In the genomic region with DNA sequence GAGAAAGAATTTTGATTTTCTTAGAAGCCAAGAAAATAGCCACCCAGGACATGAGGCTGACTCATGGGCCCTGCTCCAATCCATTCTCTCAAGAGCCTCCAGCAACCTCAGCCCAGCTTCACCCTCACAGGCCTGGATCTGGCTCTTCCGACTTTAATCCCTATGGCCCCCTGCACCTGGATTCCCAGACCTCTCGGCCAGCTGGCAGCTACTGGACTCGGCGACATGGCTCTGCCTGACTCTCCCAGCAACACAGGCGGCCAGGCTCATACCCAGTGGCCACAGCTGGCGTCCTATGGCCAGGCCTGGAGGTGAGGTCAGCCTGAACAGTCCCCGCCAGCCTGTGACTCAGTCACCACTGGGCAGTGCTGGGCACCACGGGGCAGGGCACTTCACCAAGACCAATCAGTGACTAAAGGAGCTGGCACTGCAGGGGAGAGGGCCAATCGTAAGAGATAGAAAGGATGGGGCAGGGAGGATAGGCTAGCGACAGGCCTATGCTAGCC, we compare ENCODE assay signal across 17 cellular contexts. TPM values are rescaled to one million over a fixed set of nuclear protein-coding genes. Genes with fewer than 3 reads are reported as not detected.
A peak's percentile ranks its signal among the peaks of the same experiment; 100 is the strongest.
DNase-seq lines count a peak whose midpoint lies in the region; ATAC-seq, FAIRE-seq and TF ChIP-seq lines count a peak whose summit lies in the region.
"Had no signal": no experiment of that assay in that cellular context is flagged by ENCODE, and none has a peak within 500 bp of the region (broad histone marks: within the 10 kb centered on the region; RNA-seq: fewer than 3 reads in every experiment).

No MANE protein-coding gene starts in this region.

- FAIRE-seq in K562 (lab: Jason Lieb, UNC): no peak

- H3K36me3 ChIP-seq in K562 (ENCODE audit: control insufficient read depth, insufficient read depth, low read length) (no peaks in the 10 kb centered on the region), transverse colon (no peaks in the 10 kb centered on the region)
- H3K36me3 ChIP-seq: lower lobe of right lung had no signal

- 0 out of 2 replicates have a peak overlapping the region, but pooled peaks have one; percentile 7 for H2AFZ ChIP-seq in K562 (ENCODE audit: low read depth, low read length)
- H2AFZ ChIP-seq: hepatocyte, parathyroid adenoma had no signal

- H3K9me3 ChIP-seq in K562 (replicated peaks; ENCODE audit: control insufficient read depth, insufficient read depth, low read depth, low read length): no peaks in the 10 kb centered on the region; the same call in 1 of the 2 replicates
- H3K9me3 ChIP-seq in transverse colon: peaks cover 3 to 7% of the 10 kb centered on the region in 2 donors
- H3K9me3 ChIP-seq: lower lobe of right lung had no signal

- CTCF ChIA-PET in K562 (lab: Yijun Ruan, JAX; ENCODE audit: low intra/inter-chr PET ratio): no interaction called here

- H3K27ac ChIP-seq in K562 (ENCODE audit: extremely low read depth, low read depth, low read length): no peak overlapping the region
- H3K27ac ChIP-seq in transverse colon: no peak overlapping the region
- H3K27ac ChIP-seq: hepatocyte, lower lobe of right lung, parathyroid adenoma had no signal

- intact Hi-C loops in K562 (cut with micrococcal nuclease) (no loop called here), transverse colon (cut with DNase I; ENCODE audit: low total_unique reads) (no loop called here)

- H4K20me1 ChIP-seq in K562 (replicated peaks; ENCODE audit: control insufficient read depth, insufficient read depth, low read length): no peaks in the 10 kb centered on the region

- BruUV-seq in K562 (replicated peaks; lab: Mats Ljungman, UMichigan): no TSS peak

- no peaks in the 10 kb centered on the region for H3K79me2 ChIP-seq in K562 (ENCODE audit: control insufficient read depth, insufficient read depth, low read length)
- H3K79me2 ChIP-seq: hepatocyte, parathyroid adenoma had no signal

- H3K4me1 ChIP-seq in K562 (replicated peaks in 1 of 2; ENCODE audit: control insufficient read depth in 2 of 2, insufficient read depth in 2 of 2, low read length in 2 of 2) (peaks cover 0 to 3% of the 10 kb centered on the region in 2 experiments; a peak in 1 of 5 replicates), transverse colon (peaks cover 0 to 8% (median 0%) of the 10 kb centered on the region in 4 donors)
- H3K4me1 ChIP-seq: lower lobe of right lung had no signal

- TF ChIP-seq POLR2A in K562 (conservative IDR thresholded peaks at IDR 0.05) (no peak), transverse colon (IDR thresholded peaks at IDR 0.05) (no peak)

- no peak for ATAC-seq in K562
- ATAC-seq: lower lobe of right lung had no signal

- DNase-seq in activated naive CD4-positive, alpha-beta T cell treated with Interleukin-2 at 50 U/mL for 16 hours: peak; percentile 0
- no peak for DNase-seq in activated naive CD4-positive, alpha-beta T cell (lab: John Stamatoyannopoulos, UW)
- no peak for DNase-seq in K562 (ENCODE audit: extremely low read depth in 1 of 4, low spot score in 3 of 4)
- peak; percentile 45 for DNase-seq in mesenteric fat pad (ENCODE audit: low spot score)
- peak; percentile 4 for DNase-seq in transverse colon
- DNase-seq in OCI-M1 (lab: John Stamatoyannopoulos, UW): no peak
- DNase-seq in HUDEP-2 (lab: John Stamatoyannopoulos, UW; ENCODE audit: unreplicated experiment in 76 of 76): no peak
- DNase-seq in NCI-H1417 (lab: John Stamatoyannopoulos, UW): no peak
- DNase-seq: activated T-cell treated with anti-CD3 and anti-CD28 coated beads for 4 hours; DMS79 treated with DMSO at 0.1 percent for 48 hours; KG1; lower lobe of right lung; NCI-H1694 treated with DMSO at 0.1 percent for 48 hours; SIG-M5; stimulated activated CD4-positive, alpha-beta T cell treated with anti-CD3 and anti-CD28 coated beads, Interleukin-2, amount 100 ng/mL, for 24 hours had no signal

- peak overlapping the region in 1 of 2 experiments; percentile 48; a peak in 1 of 4 replicates for H3K9ac ChIP-seq in K562 (ENCODE audit: insufficient read depth in 1 of 2, low read depth in 2 of 2, low read length in 2 of 2)
- H3K9ac ChIP-seq: parathyroid adenoma had no signal

- no peaks in the 10 kb centered on the region for H3K9me1 ChIP-seq in K562 (ENCODE audit: control insufficient read depth, insufficient read depth, low read length)

- no peaks in the 10 kb centered on the region for H3K27me3 ChIP-seq in K562 (ENCODE audit: control insufficient read depth in 2 of 2, insufficient read depth in 2 of 2, low read length in 2 of 2)
- peaks cover under 1% of the 10 kb centered on the region for H3K27me3 ChIP-seq in transverse colon
- H3K27me3 ChIP-seq: hepatocyte had no signal

- whole genome bisulfite sequencing in K562 (ENCODE audit: insufficient coverage, low coverage, missing lambda C conversion rate): 65% methylated on average over 10 of the region's 10 CpGs
- 96% methylated on average over 9 of the region's 10 CpGs; no CpG with 5 or more reads in 1 of the 2 donors for whole genome bisulfite sequencing in transverse colon (ENCODE audit: low coverage in 1 of 2), 2 donors

- in situ Hi-C loops in K562 (cut with MboI) (no loop called here), transverse colon (cut with MboI; ENCODE audit: low pct_ligation_motif_present in 1 of 4, low pct_unique_long_range_greater_than_20kb in 1 of 4, low sequenced_read_pairs in 3 of 4) (loop anchor here in 1 of 4 donors (25.0 kb wide), 1 partner anchor 286 kb away; a partner anchor contains a TSS)

- POLR2A ChIA-PET in K562 (lab: Yijun Ruan, JAX): interaction anchor here (0.8 to 1.3 kb wide), 5 partner anchors 13 to 25 kb away, joined by 4 to 6 read pairs (median 5); a partner anchor contains a TSS

- TF ChIP-seq CTCF in K562 (IDR thresholded peaks at IDR 0.05 in 2 of 3, conservative IDR thresholded peaks at IDR 0.05 in 1 of 3; ENCODE audit: insufficient read depth in 2 of 3, low read depth in 1 of 3, low read length in 3 of 3): no peak
- no peak for TF ChIP-seq CTCF in transverse colon (IDR thresholded peaks at IDR 0.05)

- H3K4me3 ChIP-seq in K562 (no peak overlapping the region), transverse colon (no peak overlapping the region)
- H3K4me3 ChIP-seq: hepatocyte, lower lobe of right lung had no signal

- H3K4me2 ChIP-seq in K562 (ENCODE audit: insufficient read depth, low read length): no peak overlapping the region
- H3K4me2 ChIP-seq: hepatocyte had no signal

- no peak for TF ChIP-seq RAD21 in K562 (CRISPR knock-in tag; conservative IDR thresholded peaks at IDR 0.05 in 1 of 2, IDR thresholded peaks at IDR 0.05 in 1 of 2)

- TF ChIP-seq EP300 in K562 (IDR thresholded peaks at IDR 0.05; ENCODE audit: low read length): no peak
- no peak for TF ChIP-seq EP300 in transverse colon (IDR thresholded peaks at IDR 0.05; ENCODE audit: low read depth)

RNA-seq across cellular contexts. Expression of a gene that starts 6.2 kb away (rescaled TPM):
- 15.3 and 55.6 TPM in 2 replicates for total RNA-seq in K562 (2011; cell fraction: chromatin; rRNA removed; ENCODE audit: low replicate concordance)
- 40.3 and 43.7 TPM in 2 replicates for total RNA-seq in K562 (2011; cell fraction: nucleolus; rRNA removed)
- total RNA-seq in K562 (2011; cell fraction: nucleoplasm; rRNA removed): 22.2 and 23.8 TPM in 2 replicates
- total RNA-seq in K562 (2014; rRNA removed) (13.1 and 22.8 TPM in 2 replicates), K562 (2014; rRNA removed; fragmentation: Illumina TruSeq; extraction: Trizol) (3.5 and 4.5 TPM in 2 replicates), K562 (2015; rRNA removed; fragmentation: Illumina TruSeq; extraction: Trizol) (12.1 and 12.3 TPM in 2 replicates), K562 (2021) (31.5 and 32.8 TPM in 2 replicates), mesenteric fat pad (23.1 TPM), transverse colon (10 to 100 TPM in 3 of 4 donors, 1 to 10 TPM in 1; 9.7 to 43.4 (median 19.7) TPM)
- polyA plus RNA-seq in K562 (2011; rRNA removed) (13.6 and 17.2 TPM in 2 replicates), K562 (2014; fragmentation: Illumina TruSeq; extraction: Trizol) (28.9 and 44.6 TPM in 2 replicates), K562 (2014; fragmentation: Nextera tagmentation; extraction: Ambion mirVana) (under 1 TPM; 0.28 to 0.73 TPM), K562 (2014; rRNA removed) (14.0 and 21.3 TPM in 2 replicates)
- 29.6 and 178 TPM in 2 replicates for polyA plus RNA-seq in K562 (2011; cell fraction: cytosol; rRNA removed)
- polyA plus RNA-seq in K562 (2011; cell fraction: nucleus; rRNA removed): 34.4 and 101 TPM in 2 replicates
- polyA plus RNA-seq in K562 (2012): 25.0 and 31.0 TPM in 2 replicates
- polyA minus RNA-seq in K562 (2011; rRNA and poly(A)+ RNA removed): 3.7 and 7.8 TPM in 2 replicates
- polyA minus RNA-seq in K562 (2011; cell fraction: cytosol; rRNA and poly(A)+ RNA removed): 29.4 and 30.8 TPM in 2 replicates
- 19.0 and 26.5 TPM in 2 replicates for polyA minus RNA-seq in K562 (2011; cell fraction: nucleus; rRNA and poly(A)+ RNA removed)

RNA-seq across cellular contexts. Expression of a gene that starts 23.6 kb away (rescaled TPM):
- total RNA-seq in K562 (2011; cell fraction: chromatin; rRNA removed; ENCODE audit: low replicate concordance): 85.5 and 109 TPM in 2 replicates
- 93.4 and 102 TPM in 2 replicates for total RNA-seq in K562 (2011; cell fraction: nucleolus; rRNA removed)
- total RNA-seq in K562 (2011; cell fraction: nucleoplasm; rRNA removed): 98.7 and 106 TPM in 2 replicates
- total RNA-seq in K562 (2014; rRNA removed) (11.9 and 12.1 TPM in 2 replicates), K562 (2014; rRNA removed; fragmentation: Illumina TruSeq; extraction: Trizol) (11.6 and 12.7 TPM in 2 replicates), K562 (2015; rRNA removed; fragmentation: Illumina TruSeq; extraction: Trizol) (11.2 and 11.4 TPM in 2 replicates), K562 (2021) (14.2 and 14.3 TPM in 2 replicates), mesenteric fat pad (15.7 TPM), transverse colon (10 to 100 TPM; 22.1 to 53.5 (median 32.7) TPM)
- polyA plus RNA-seq in K562 (2011; rRNA removed) (50.0 and 59.7 TPM in 2 replicates), K562 (2014; fragmentation: Illumina TruSeq; extraction: Trizol) (10.7 and 12.5 TPM in 2 replicates), K562 (2014; fragmentation: Nextera tagmentation; extraction: Ambion mirVana) (10 to 100 TPM; 17.9 to 29.2 TPM), K562 (2014; rRNA removed) (9.6 and 10.7 TPM in 2 replicates)
- 34.9 and 51.8 TPM in 2 replicates for polyA plus RNA-seq in K562 (2011; cell fraction: cytosol; rRNA removed)
- 59.8 and 76.7 TPM in 2 replicates for polyA plus RNA-seq in K562 (2011; cell fraction: nucleus; rRNA removed)
- 20.8 and 31.5 TPM in 2 replicates for polyA plus RNA-seq in K562 (2012)
- polyA minus RNA-seq in K562 (2011; rRNA and poly(A)+ RNA removed): 50.0 and 59.9 TPM in 2 replicates
- 21.2 and 21.5 TPM in 2 replicates for polyA minus RNA-seq in K562 (2011; cell fraction: cytosol; rRNA and poly(A)+ RNA removed)
- 18.2 and 27.4 TPM in 2 replicates for polyA minus RNA-seq in K562 (2011; cell fraction: nucleus; rRNA and poly(A)+ RNA removed)

RNA-seq across cellular contexts. Expression of a gene that starts 42.9 kb away (rescaled TPM):
- 10.8 and 13.1 TPM in 2 replicates for total RNA-seq in K562 (2011; cell fraction: chromatin; rRNA removed; ENCODE audit: low replicate concordance)
- 15.8 and 21.3 TPM in 2 replicates for total RNA-seq in K562 (2011; cell fraction: nucleolus; rRNA removed)
- 10.2 and 12.6 TPM in 2 replicates for total RNA-seq in K562 (2011; cell fraction: nucleoplasm; rRNA removed)
- total RNA-seq in K562 (2014; rRNA removed) (6.5 and 7.9 TPM in 2 replicates), K562 (2014; rRNA removed; fragmentation: Illumina TruSeq; extraction: Trizol) (5.7 and 6.2 TPM in 2 replicates), K562 (2015; rRNA removed; fragmentation: Illumina TruSeq; extraction: Trizol) (4.5 and 4.8 TPM in 2 replicates), K562 (2021) (7.6 and 9.6 TPM in 2 replicates), mesenteric fat pad (5.4 TPM), transverse colon (10 to 100 TPM in 2 of 4 donors, 1 to 10 TPM in 1, not detected in 1; 1.6 to 48.3 (median 14.5) TPM)
- polyA plus RNA-seq in K562 (2011; rRNA removed) (5.2 and 9.5 TPM in 2 replicates), K562 (2014; fragmentation: Illumina TruSeq; extraction: Trizol) (5.8 and 6.1 TPM in 2 replicates), K562 (2014; fragmentation: Nextera tagmentation; extraction: Ambion mirVana) (1 to 10 TPM; 2.7 to 2.9 TPM), K562 (2014; rRNA removed) (6.0 and 7.0 TPM in 2 replicates)
- 3.8 and 8.4 TPM in 2 replicates for polyA plus RNA-seq in K562 (2011; cell fraction: cytosol; rRNA removed)
- 9.1 and 22.6 TPM in 2 replicates for polyA plus RNA-seq in K562 (2011; cell fraction: nucleus; rRNA removed)
- polyA plus RNA-seq in K562 (2012): 1.1 and 2.8 TPM in 2 replicates
- 4.2 and 9.2 TPM in 2 replicates for polyA minus RNA-seq in K562 (2011; rRNA and poly(A)+ RNA removed)
- 4.4 and 7.5 TPM in 2 replicates for polyA minus RNA-seq in K562 (2011; cell fraction: cytosol; rRNA and poly(A)+ RNA removed)
- 7.0 and 13.3 TPM in 2 replicates for polyA minus RNA-seq in K562 (2011; cell fraction: nucleus; rRNA and poly(A)+ RNA removed)

Comparison
In these comparisons a context has a peak if more than half of its experiments do, and no peak if none do; other contexts are left out.
1. DNase-seq: peak in activated naive CD4-positive, alpha-beta T cell treated with Interleukin-2 at 50 U/mL for 16 hours (single experiment), mesenteric fat pad (single experiment) and transverse colon (single experiment); none in activated naive CD4-positive, alpha-beta T cell (0 of 4), K562 (0 of 4), OCI-M1 (single experiment), HUDEP-2 (0 of 76) and NCI-H1417 (0 of 3).